23 cellular contexts compared by ENCODE assay signal in the genomic region with DNA sequence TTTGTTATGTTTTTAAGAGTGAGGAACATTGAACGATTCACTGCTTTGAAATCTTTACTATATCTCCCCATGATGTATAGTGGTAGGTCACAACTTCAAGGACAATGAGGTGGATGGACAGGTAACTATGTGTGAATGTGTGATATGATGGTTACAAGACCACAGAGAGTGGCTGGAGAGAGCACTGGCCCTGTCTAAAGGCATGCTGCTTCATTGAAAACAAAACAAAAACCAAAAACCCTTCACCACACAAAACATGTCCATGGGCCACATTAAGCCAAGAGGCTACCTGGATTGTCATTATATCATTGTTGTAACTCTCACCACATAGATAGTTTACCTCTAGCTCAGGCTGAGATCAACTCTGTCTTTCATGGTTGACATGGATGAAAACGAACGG.
DNase-seq lines count a peak whose midpoint lies in the region; ATAC-seq, FAIRE-seq and TF ChIP-seq lines count a peak whose summit lies in the region.
"Had no signal": no experiment of that assay in that cellular context is flagged by ENCODE, and none has a peak within 500 bp of the region (broad histone marks: within the 10 kb centered on the region; RNA-seq: fewer than 3 reads in every experiment).

No MANE protein-coding gene starts in this region.

- dilution Hi-C loops in IMR-90 (cut with HindIII; ENCODE audit: low sequenced_read_pairs, unreplicated experiment) = no loop called here

- no peaks in the 10 kb centered on the region for H3K36me3 ChIP-seq in IMR-90 (ENCODE audit: control insufficient read depth, insufficient read depth, low read length)
- H3K36me3 ChIP-seq: BLaER1 treated with 17β-estradiol and CSF1 and Interleukin-3, amounts not matched to agents 10 nM and 100 nM had no signal

- no peak overlapping the region for H3K56ac ChIP-seq in IMR-90 (ENCODE audit: extremely low read depth, insufficient read depth, low read length)

- peak overlapping the region; percentile 45; the same call in 1 of the 2 replicates for H2AK5ac ChIP-seq in IMR-90 (ENCODE audit: low read depth, low read length)

- H3K9me3 ChIP-seq in IMR-90 (ENCODE audit: control insufficient read depth, insufficient read depth, low read length) = no peaks in the 10 kb centered on the region
- H3K9me3 ChIP-seq: BLaER1 treated with 17β-estradiol and CSF1 and Interleukin-3, amounts not matched to agents 10 nM and 100 nM had no signal

- no peak overlapping the region for H3K27ac ChIP-seq in IMR-90 (ENCODE audit: insufficient read depth, low read length)
- H3K27ac ChIP-seq: BLaER1 treated with 17β-estradiol and CSF1 and Interleukin-3, amounts not matched to agents 10 nM and 100 nM; RWPE1 had no signal

- no TSS peak for BruUV-seq in IMR-90 (replicated peaks; lab: Mats Ljungman, UMichigan)

- CTCF ChIA-PET in IMR-90 (lab: Yijun Ruan, JAX) = no interaction called here

- H4K20me1 ChIP-seq in IMR-90 (ENCODE audit: insufficient read depth, low read length) = no peaks in the 10 kb centered on the region
- H4K20me1 ChIP-seq: BLaER1 treated with 17β-estradiol and CSF1 and Interleukin-3, amounts not matched to agents 10 nM and 100 nM had no signal

- no peak for TF ChIP-seq POLR2A in IMR-90 (IDR thresholded peaks at IDR 0.05; ENCODE audit: low read depth, low read length)

- H3K79me1 ChIP-seq in IMR-90 (ENCODE audit: low read depth in 1 of 2, low read length in 2 of 2) = no peaks in the 10 kb centered on the region

- no peak overlapping the region for H2AK9ac ChIP-seq in IMR-90 (replicated peaks; ENCODE audit: low read depth, low read length, poor library complexity)

- H2BK5ac ChIP-seq in IMR-90 (ENCODE audit: low read depth, low read length, poor library complexity, severe bottlenecking) = peak overlapping the region; percentile 4

- H3K4me2 ChIP-seq in IMR-90 (ENCODE audit: low read depth, low read length) = no peak overlapping the region
- H3K4me2 ChIP-seq: BLaER1 treated with 17β-estradiol and CSF1 and Interleukin-3, amounts not matched to agents 10 nM and 100 nM had no signal

- POLR2A ChIA-PET in IMR-90 (lab: Charles Lee; ENCODE audit: unreplicated experiment) = no interaction called here

- H3K18ac ChIP-seq in IMR-90 (ENCODE audit: low read depth, low read length) = peak overlapping the region; percentile 89; the same call in 1 of the 2 replicates

- DNase-seq in IMR-90 (no peak), GM19239 (ENCODE audit: insufficient read length, low spot score) (no peak), NCI-H82 treated with DMSO at 0.1 percent for 48 hours (lab: John Stamatoyannopoulos, UW; ENCODE audit: unreplicated experiment) (no peak)
- DNase-seq in activated CD4-positive, alpha-beta T cell treated with anti-CD3 and anti-CD28 coated beads, Interleukin-2, amount 50 U/mL, for 1 hour = no peak
- DNase-seq: AML-193; CD4-positive, alpha-beta T cell; NCI-H1092; NCI-H1417 treated with DMSO at 0.1 percent for 48 hours; NCI-H1930; NCI-H2107; NCI-H524; NCI-H748 treated with DMSO at 0.1 percent for 48 hours; NK-92 treated with Interleukin-12 subunit alpha and Interleukin-12 subunit beta, amount 100 ng/mL, for 24 hours; SHP77; T-helper 1 cell had no signal

- H3K4me1 ChIP-seq in IMR-90 (ENCODE audit: control insufficient read depth, insufficient read depth, low read length) = peaks cover 9% of the 10 kb centered on the region; the same call in 1 of the 2 replicates
- H3K4me1 ChIP-seq: BLaER1 treated with 17β-estradiol and CSF1 and Interleukin-3, amounts not matched to agents 10 nM and 100 nM had no signal

- H3K27me3 ChIP-seq in IMR-90 (ENCODE audit: control insufficient read depth, insufficient read depth, low read length) = no peaks in the 10 kb centered on the region
- H3K27me3 ChIP-seq: BLaER1 treated with 17β-estradiol and CSF1 and Interleukin-3, amounts not matched to agents 10 nM and 100 nM had no signal

- H4K91ac ChIP-seq in IMR-90 (ENCODE audit: insufficient read depth, low read depth, low read length) = no peak overlapping the region

- TF ChIP-seq RAD21 in IMR-90 (IDR thresholded peaks at IDR 0.05; ENCODE audit: low read length) = no peak

- H3K9me1 ChIP-seq in IMR-90 (ENCODE audit: insufficient read depth, low read length) = peaks cover 6% of the 10 kb centered on the region

- intact Hi-C loops in IMR-90 (cut with micrococcal nuclease) = no loop called here

- no peak overlapping the region for H3K4ac ChIP-seq in IMR-90 (ENCODE audit: low read depth, low read length)

- 0 out of 2 replicates have a peak overlapping the region, but pooled peaks have one; percentile 30 for H2BK120ac ChIP-seq in IMR-90 (ENCODE audit: low read depth, low read length)

- WGBS in IMR-90 (ENCODE audit: extremely low coverage in 2 of 2, insufficient read length in 1 of 2), 2 experiments = no CpG with 5 or more reads among the region's 3 CpGs

- no peak for TF ChIP-seq CTCF in IMR-90 (conservative IDR thresholded peaks at IDR 0.05; ENCODE audit: low read depth, low read length)

- in situ Hi-C loops in IMR-90 (cut with MboI; ENCODE audit: low sequenced_read_pairs) = no loop called here

- peak overlapping the region; percentile 1; the same call in 2 of the 3 replicates for H2BK15ac ChIP-seq in IMR-90 (ENCODE audit: low read depth, low read length)

- FAIRE-seq in GM19239 (lab: Jason Lieb, UNC) = no peak
- FAIRE-seq: A204.1, D721Med had no signal

- no peak overlapping the region; the same call in 1 of the 2 replicates for H3K14ac ChIP-seq in IMR-90 (replicated peaks; ENCODE audit: low read depth, low read length)

- ATAC-seq in GM18511 (IDR thresholded peaks at IDR 0.05; ENCODE audit: unreplicated experiment) (peak; percentile 40), GM21381 (IDR thresholded peaks at IDR 0.05; ENCODE audit: unreplicated experiment) (peak; percentile 54), IMR-90 (ENCODE audit: low read depth) (no peak), HG02885 (IDR thresholded peaks at IDR 0.05; ENCODE audit: poor library complexity, unreplicated experiment) (no peak)
- ATAC-seq: Panc1 had no signal

- H3K23ac ChIP-seq in IMR-90 (ENCODE audit: low read depth, low read length) = no peak overlapping the region

- H2BK20ac ChIP-seq in IMR-90 (ENCODE audit: low read depth, low read length) = peak overlapping the region; percentile 53; the same call in 1 of the 2 replicates

- peak overlapping the region; percentile 46; the same call in 1 of the 2 replicates for H4K5ac ChIP-seq in IMR-90 (ENCODE audit: low read depth, low read length)

- H2AFZ ChIP-seq in IMR-90 (replicated peaks; ENCODE audit: low read length, poor library complexity) = no peak overlapping the region

- H3K9ac ChIP-seq in IMR-90 (ENCODE audit: low read depth, low read length) = no peak overlapping the region
- H3K9ac ChIP-seq: BLaER1 treated with 17β-estradiol and CSF1 and Interleukin-3, amounts not matched to agents 10 nM and 100 nM had no signal

- H3K4me3 ChIP-seq in IMR-90 (ENCODE audit: insufficient read depth, low read depth, low read length) = no peak overlapping the region
- H3K4me3 ChIP-seq: BLaER1 treated with 17β-estradiol and CSF1 and Interleukin-3, amounts not matched to agents 10 nM and 100 nM had no signal

- H4K8ac ChIP-seq in IMR-90 (ENCODE audit: low read depth in 2 of 2, low read length in 2 of 2) = 0 out of 4 replicates have a peak overlapping the region, but pooled peaks of 1 of the 2 experiments have one; percentile 9

TF ChIP-seq in IMR-90, 13 proteins besides CTCF, POLR2A, EP300 and RAD21:
- TF ChIP-seq CEBPB (IDR thresholded peaks at IDR 0.05; ENCODE audit: low read depth, low read length) = no peak

Comparison
In these comparisons a context has a peak if more than half of its experiments do, and no peak if none do; other contexts are left out.
1. ATAC-seq: peak in GM18511 (single experiment) and GM21381 (single experiment); none in IMR-90 (single experiment) and HG02885 (single experiment).